In the genomic region with DNA sequence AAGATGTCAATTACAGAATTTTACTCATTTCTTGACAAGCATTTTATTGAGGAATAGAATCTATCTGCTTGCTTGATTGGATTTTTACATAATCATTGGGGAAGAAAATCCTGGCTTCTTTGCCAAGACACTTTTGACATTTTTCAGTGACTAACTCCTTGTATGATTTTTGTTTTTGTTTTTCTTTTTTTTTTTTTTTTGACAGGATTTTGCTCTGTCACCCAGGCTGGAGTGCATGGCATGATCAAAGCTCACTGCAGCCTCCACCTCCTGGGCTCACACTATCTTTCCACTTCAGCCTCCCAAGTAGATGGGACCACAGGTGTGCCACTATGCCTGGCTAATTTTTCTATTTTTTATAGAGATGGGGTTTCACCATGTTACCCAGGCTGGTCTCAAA, we compare ENCODE assay signal across 22 cellular contexts.
"Had no signal": no experiment of that assay in that cellular context is flagged by ENCODE, and none has a peak within 500 bp of the region (broad histone marks: within the 10 kb centered on the region; RNA-seq: fewer than 3 reads in every experiment).

No MANE protein-coding gene starts in this region.

- DNase-seq: hypothalamus; immature natural killer cell; kidney; left colon; left lung; midbrain; mucosa of descending colon; naive thymus-derived CD4-positive, alpha-beta T cell; pancreas; posterior cingulate gyrus; retina; right cardiac atrium; small intestine; spleen; stimulated activated CD4-positive, alpha-beta T cell treated with anti-CD3 and anti-CD28 coated beads, Interleukin-4, amount 100 ng/mL, for 24 hours; stimulated activated naive CD4-positive, alpha-beta T cell treated with Interleukin-2 at 50 U/mL for 16 hours; stimulated activated naive CD8-positive, alpha-beta T cell treated with anti-CD3 and anti-CD28 coated beads, Interleukin-15, amount 100 ng/mL, for 72 hours; substantia nigra; uterus had no signal

- H3K36me3 ChIP-seq: left lung, pancreas, prostate gland, spleen, tibial nerve, uterus had no signal

- H3K4me3 ChIP-seq: left lung, lung, mucosa of descending colon, pancreas, prostate gland, spleen, tibial nerve, uterus had no signal

- H3K27me3 ChIP-seq: left lung, pancreas, spleen, tibial nerve, uterus had no signal

- H3K4me1 ChIP-seq: left lung, pancreas, prostate gland, spleen, uterus had no signal

- H3K27ac ChIP-seq: left lung, pancreas, prostate gland, spleen, tibial nerve, uterus had no signal
